In the genomic region with DNA sequence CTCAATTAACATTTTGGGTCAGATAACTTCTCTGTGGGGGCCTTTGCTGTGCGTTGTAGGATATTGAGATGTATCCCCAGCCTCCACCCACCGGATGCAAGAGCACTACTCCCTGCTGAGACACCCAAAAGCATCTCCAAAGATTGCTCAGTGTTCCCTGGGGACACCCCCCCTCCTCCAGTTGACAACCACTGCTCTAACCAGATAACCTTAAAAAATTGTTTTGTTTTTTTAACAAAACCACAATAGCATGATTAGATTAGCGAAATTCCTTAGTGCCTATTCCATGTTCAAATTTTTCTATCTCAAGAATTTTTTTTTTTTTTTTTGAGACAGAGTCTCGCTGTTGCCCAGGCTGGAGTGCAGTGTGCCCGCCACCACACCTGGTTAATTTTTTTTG, we compare ENCODE assay signal across 19 cellular contexts. TPM values are rescaled to one million over a fixed set of nuclear protein-coding genes. Genes with fewer than 3 reads are reported as not detected.
DNase-seq lines count a peak whose midpoint lies in the region; ATAC-seq and TF ChIP-seq lines count a peak whose summit lies in the region.
"Had no signal": no experiment of that assay in that cellular context is flagged by ENCODE, and none has a peak within 500 bp of the region (broad histone marks: within the 10 kb centered on the region; RNA-seq: fewer than 3 reads in every experiment).

No MANE protein-coding gene starts in this region.

- peaks cover 15% of the 10 kb centered on the region for H3K79me1 ChIP-seq in mesendoderm (ENCODE audit: low read length)

- no peak overlapping the region for H3K4me3 Mint-ChIP-seq in activated CD4-positive, alpha-beta memory T cell treated with anti-CD3 and anti-CD28 coated beads, Interleukin-2, amount 10 ng/mL, durations not matched to agents 7 days and 5 days
- H3K4me3 Mint-ChIP-seq in activated CD4-positive, alpha-beta memory T cell treated with anti-CD3 and anti-CD28 coated beads for 36 hours = no peak overlapping the region
- H3K4me3 Mint-ChIP-seq in IgD-negative memory B cell (peak overlapping the region in 2 of 4 donors; percentile 58 to 79), neural crest cell (peak overlapping the region; percentile 29)
- H3K4me3 Mint-ChIP-seq in central memory CD8-positive, alpha-beta T cell = no peak overlapping the region
- H3K4me3 Mint-ChIP-seq: dendritic cell treated with granulocyte-macrophage colony-stimulating factor and Interleukin-4, amounts not matched to agents 40 ng/mL and 50 ng/mL, for 4 days had no signal

- H4K5ac ChIP-seq in mesendoderm (ENCODE audit: low read length) = no peak overlapping the region

- no CpG with 5 or more reads among the region's 5 CpGs for WGBS in mesendoderm (ENCODE audit: extremely low coverage, insufficient coverage, low lambda C conversion rate)

- H3K27ac ChIP-seq in mesendoderm (ENCODE audit: low read depth, low read length) = no peak overlapping the region
- H3K27ac ChIP-seq: ovary, skin epidermis, uterus had no signal

- no peak overlapping the region for H2BK5ac ChIP-seq in mesendoderm (ENCODE audit: low read length)

- no peak for DNase-seq in activated CD4-positive, alpha-beta memory T cell treated with anti-CD3 and anti-CD28 coated beads, Interleukin-2, amount 10 ng/mL, durations not matched to agents 7 days and 5 days
- no peak for DNase-seq in activated CD4-positive, alpha-beta memory T cell treated with anti-CD3 and anti-CD28 coated beads for 36 hours
- DNase-seq in central memory CD8-positive, alpha-beta T cell (ENCODE audit: low spot score in 2 of 2) = no peak
- DNase-seq in neural crest cell (ENCODE audit: low read depth, low spot score) (no peak), mesendoderm (no peak)
- DNase-seq: 8988T; activated T-cell treated with anti-CD3 and anti-CD28 coated beads, Interleukin-2, amount 50 U/mL, for 48 hours; amniotic stem cell; Calu3; NCI-H1694; ovary; stimulated activated naive CD4-positive, alpha-beta T cell; uterus had no signal

- H3K79me2 ChIP-seq in mesendoderm (ENCODE audit: control insufficient read depth, insufficient read depth, low read length) = peaks cover 53% of the 10 kb centered on the region

- no peak overlapping the region for H4K8ac ChIP-seq in mesendoderm (ENCODE audit: low read depth, low read length)

- H3K4me3 ChIP-seq in mesendoderm (ENCODE audit: low read length) = no peak overlapping the region
- H3K4me3 ChIP-seq: lung, ovary, skin epidermis, uterus had no signal

- H3K9ac ChIP-seq in mesendoderm (ENCODE audit: low read length) = no peak overlapping the region

- peaks cover 9% of the 10 kb centered on the region for H3K36me3 ChIP-seq in mesendoderm (ENCODE audit: control insufficient read depth, insufficient read depth, low read length)
- H3K36me3 ChIP-seq: ovary, uterus had no signal

- no peak overlapping the region for H3K56ac ChIP-seq in mesendoderm (ENCODE audit: low read length)

- H3K18ac ChIP-seq in mesendoderm (ENCODE audit: low read length) = no peak overlapping the region

- H3K4ac ChIP-seq in mesendoderm (ENCODE audit: low read depth, low read length) = no peak overlapping the region

- peaks cover 45% of the 10 kb centered on the region for H3K4me1 Mint-ChIP-seq in activated CD4-positive, alpha-beta memory T cell treated with anti-CD3 and anti-CD28 coated beads, Interleukin-2, amount 10 ng/mL, durations not matched to agents 7 days and 5 days
- peaks cover 40% of the 10 kb centered on the region for H3K4me1 Mint-ChIP-seq in activated CD4-positive, alpha-beta memory T cell treated with anti-CD3 and anti-CD28 coated beads for 36 hours (ENCODE audit: low read depth)
- H3K4me1 Mint-ChIP-seq in IgD-negative memory B cell (peaks cover 20 to 30% (median 26%) of the 10 kb centered on the region in 3 donors), neural crest cell (peaks cover 44% of the 10 kb centered on the region)
- peaks cover 55% of the 10 kb centered on the region for H3K4me1 Mint-ChIP-seq in central memory CD8-positive, alpha-beta T cell

- no peak overlapping the region for H2BK15ac ChIP-seq in mesendoderm (replicated peaks; ENCODE audit: low read depth)

- no peak overlapping the region for H2AK5ac ChIP-seq in mesendoderm (ENCODE audit: low read length)

- no peak overlapping the region for H3K23ac ChIP-seq in mesendoderm (ENCODE audit: low read length)

- no peaks in the 10 kb centered on the region for H3K27me3 Mint-ChIP-seq in activated CD4-positive, alpha-beta memory T cell treated with anti-CD3 and anti-CD28 coated beads, Interleukin-2, amount 10 ng/mL, durations not matched to agents 7 days and 5 days
- H3K27me3 Mint-ChIP-seq in activated CD4-positive, alpha-beta memory T cell treated with anti-CD3 and anti-CD28 coated beads for 36 hours = no peaks in the 10 kb centered on the region
- H3K27me3 Mint-ChIP-seq in IgD-negative memory B cell (no peaks in the 10 kb centered on the region), neural crest cell (ENCODE audit: low read depth) (peaks cover 9% of the 10 kb centered on the region)
- no peaks in the 10 kb centered on the region for H3K27me3 Mint-ChIP-seq in central memory CD8-positive, alpha-beta T cell
- H3K27me3 Mint-ChIP-seq: dendritic cell treated with granulocyte-macrophage colony-stimulating factor and Interleukin-4, amounts not matched to agents 40 ng/mL and 50 ng/mL, for 4 days had no signal

- intact Hi-C loops in activated CD4-positive, alpha-beta memory T cell treated with anti-CD3 and anti-CD28 coated beads for 36 hours (cut with micrococcal nuclease) = no loop called here

- H3K4me2 ChIP-seq in mesendoderm (ENCODE audit: low read length) = no peak overlapping the region

- H3K27ac Mint-ChIP-seq in activated CD4-positive, alpha-beta memory T cell treated with anti-CD3 and anti-CD28 coated beads, Interleukin-2, amount 10 ng/mL, durations not matched to agents 7 days and 5 days = peak overlapping the region; percentile 14
- H3K27ac Mint-ChIP-seq in activated CD4-positive, alpha-beta memory T cell treated with anti-CD3 and anti-CD28 coated beads for 36 hours = no peak overlapping the region
- peak overlapping the region; percentile 17 to 91 (median 62) for H3K27ac Mint-ChIP-seq in IgD-negative memory B cell
- H3K27ac Mint-ChIP-seq in central memory CD8-positive, alpha-beta T cell (ENCODE audit: low read depth) = peak overlapping the region; percentile 38
- H3K27ac Mint-ChIP-seq in neural crest cell (ENCODE audit: unreplicated experiment) = no peak overlapping the region
- H3K27ac Mint-ChIP-seq: dendritic cell treated with granulocyte-macrophage colony-stimulating factor and Interleukin-4, amounts not matched to agents 40 ng/mL and 50 ng/mL, for 4 days had no signal

- no peak for ATAC-seq in central memory CD8-positive, alpha-beta T cell (replicated peaks; ENCODE audit: extremely low read depth, poor library complexity, severe bottlenecking)
- ATAC-seq in HG03432 (IDR thresholded peaks at IDR 0.05; ENCODE audit: unreplicated experiment) = no peak
- ATAC-seq in GM19351 (IDR thresholded peaks at IDR 0.05; ENCODE audit: unreplicated experiment) = no peak

- CTCF ChIA-PET in activated CD4-positive, alpha-beta memory T cell treated with anti-CD3 and anti-CD28 coated beads, Interleukin-2, amount 10 ng/mL, durations not matched to agents 7 days and 5 days (lab: Charles Lee) = interaction anchor here (1.5 kb wide), 2 partner anchors 15 to 40 kb away, joined by 10 to 11 read pairs; no protein-coding TSS in a partner anchor
- CTCF ChIA-PET in activated CD4-positive, alpha-beta memory T cell treated with anti-CD3 and anti-CD28 coated beads for 36 hours (lab: Charles Lee) = interaction anchor here (0.7 to 2.1 kb wide), 4 partner anchors 16 to 656 kb away, joined by 3 to 23 read pairs (median 14); a partner anchor contains a TSS

- no peak overlapping the region for H2BK120ac ChIP-seq in mesendoderm (ENCODE audit: low read depth, low read length)

- H3K4me1 ChIP-seq in mesendoderm (ENCODE audit: control insufficient read depth, low read depth, low read length) = peaks cover 2% of the 10 kb centered on the region

- H3K27me3 ChIP-seq in mesendoderm (ENCODE audit: insufficient read depth, low read length, poor library complexity) = no peaks in the 10 kb centered on the region
- H3K27me3 ChIP-seq: ovary, uterus had no signal

- no peak for TF ChIP-seq CTCF in neural crest cell (conservative IDR thresholded peaks at IDR 0.05)

- POLR2A ChIA-PET in activated CD4-positive, alpha-beta memory T cell treated with anti-CD3 and anti-CD28 coated beads, Interleukin-2, amount 10 ng/mL, durations not matched to agents 7 days and 5 days (lab: Charles Lee) = interaction anchor here (1.2 to 1.5 kb wide), 3 partner anchors 16 to 41 kb away, joined by 3 to 4 read pairs (median 3); no protein-coding TSS in a partner anchor
- POLR2A ChIA-PET in activated CD4-positive, alpha-beta memory T cell treated with anti-CD3 and anti-CD28 coated beads for 36 hours (lab: Charles Lee) = no interaction called here

- H3K36me3 Mint-ChIP-seq in activated CD4-positive, alpha-beta memory T cell treated with anti-CD3 and anti-CD28 coated beads, Interleukin-2, amount 10 ng/mL, durations not matched to agents 7 days and 5 days (ENCODE audit: low read depth) = peaks cover 60% of the 10 kb centered on the region
- H3K36me3 Mint-ChIP-seq in activated CD4-positive, alpha-beta memory T cell treated with anti-CD3 and anti-CD28 coated beads for 36 hours = peaks cover 37% of the 10 kb centered on the region
- H3K36me3 Mint-ChIP-seq in IgD-negative memory B cell (peaks cover 2% of the 10 kb centered on the region), neural crest cell (ENCODE audit: low read depth) (peaks cover 17% of the 10 kb centered on the region)
- H3K36me3 Mint-ChIP-seq in central memory CD8-positive, alpha-beta T cell (ENCODE audit: insufficient read depth) = peaks cover 57% of the 10 kb centered on the region

- no peaks in the 10 kb centered on the region for H3K9me3 Mint-ChIP-seq in activated CD4-positive, alpha-beta memory T cell treated with anti-CD3 and anti-CD28 coated beads, Interleukin-2, amount 10 ng/mL, durations not matched to agents 7 days and 5 days
- H3K9me3 Mint-ChIP-seq in activated CD4-positive, alpha-beta memory T cell treated with anti-CD3 and anti-CD28 coated beads for 36 hours = no peaks in the 10 kb centered on the region
- no peaks in the 10 kb centered on the region for H3K9me3 Mint-ChIP-seq in IgD-negative memory B cell
- H3K9me3 Mint-ChIP-seq in central memory CD8-positive, alpha-beta T cell = no peaks in the 10 kb centered on the region
- H3K9me3 Mint-ChIP-seq in neural crest cell = no peaks in the 10 kb centered on the region
- H3K9me3 Mint-ChIP-seq: dendritic cell treated with granulocyte-macrophage colony-stimulating factor and Interleukin-4, amounts not matched to agents 40 ng/mL and 50 ng/mL, for 4 days had no signal

RNA-seq across cellular contexts. Expression of a gene that starts 2.6 kb away (rescaled TPM):
- 10 to 100 TPM; 63.9 to 64.5 TPM for total RNA-seq in activated CD4-positive, alpha-beta memory T cell treated with anti-CD3 and anti-CD28 coated beads, Interleukin-2, amount 10 ng/mL, durations not matched to agents 7 days and 5 days
- total RNA-seq in activated CD4-positive, alpha-beta memory T cell treated with anti-CD3 and anti-CD28 coated beads for 36 hours = 10 to 100 TPM; 36.0 to 36.1 TPM
- polyA plus RNA-seq in IgD-negative memory B cell = 29.9 TPM
- 129 and 130 TPM in 2 replicates for total RNA-seq in neural crest cell
- polyA plus RNA-seq in mesendoderm (2013, experiment 1 of 2) = 112 TPM
- 114 TPM for polyA plus RNA-seq in mesendoderm (2013, experiment 2 of 2)

RNA-seq across cellular contexts. Expression of a gene that starts 17.6 kb away (rescaled TPM):
- total RNA-seq in activated CD4-positive, alpha-beta memory T cell treated with anti-CD3 and anti-CD28 coated beads, Interleukin-2, amount 10 ng/mL, durations not matched to agents 7 days and 5 days = 100 to 1,000 TPM; 204 to 213 TPM
- total RNA-seq in activated CD4-positive, alpha-beta memory T cell treated with anti-CD3 and anti-CD28 coated beads for 36 hours = 100 to 1,000 TPM; 249 to 251 TPM
- polyA plus RNA-seq in IgD-negative memory B cell = 14.2 TPM
- total RNA-seq in neural crest cell = 342 and 365 TPM in 2 replicates
- polyA plus RNA-seq in mesendoderm (2013, experiment 1 of 2) = 204 TPM
- 201 TPM for polyA plus RNA-seq in mesendoderm (2013, experiment 2 of 2)

RNA-seq across cellular contexts. Expression of a gene that starts 24.4 kb away (rescaled TPM):
- total RNA-seq in activated CD4-positive, alpha-beta memory T cell treated with anti-CD3 and anti-CD28 coated beads, Interleukin-2, amount 10 ng/mL, durations not matched to agents 7 days and 5 days = 1 to 10 TPM; 3.7 to 3.8 TPM
- total RNA-seq in activated CD4-positive, alpha-beta memory T cell treated with anti-CD3 and anti-CD28 coated beads for 36 hours = 1 to 10 TPM; 3.6 to 4.0 TPM
- polyA plus RNA-seq in IgD-negative memory B cell = 16.0 TPM
- 18.7 and 18.9 TPM in 2 replicates for total RNA-seq in neural crest cell
- 7.9 TPM for polyA plus RNA-seq in mesendoderm (2013, experiment 1 of 2)
- polyA plus RNA-seq in mesendoderm (2013, experiment 2 of 2) = 7.9 TPM

RNA-seq across cellular contexts. Expression of a gene that starts 29.0 kb away (rescaled TPM):
- 10 to 100 TPM; 26.6 to 30.1 TPM for total RNA-seq in activated CD4-positive, alpha-beta memory T cell treated with anti-CD3 and anti-CD28 coated beads, Interleukin-2, amount 10 ng/mL, durations not matched to agents 7 days and 5 days
- total RNA-seq in activated CD4-positive, alpha-beta memory T cell treated with anti-CD3 and anti-CD28 coated beads for 36 hours = 10 to 100 TPM; 19.2 to 20.1 TPM
- 79.3 TPM for polyA plus RNA-seq in IgD-negative memory B cell
- total RNA-seq in neural crest cell = 40.8 and 41.9 TPM in 2 replicates
- 34.8 TPM for polyA plus RNA-seq in mesendoderm (2013, experiment 1 of 2)
- 34.8 TPM for polyA plus RNA-seq in mesendoderm (2013, experiment 2 of 2)

RNA-seq across cellular contexts. Expression of a gene that starts 31.6 kb away (rescaled TPM):
- 10 to 100 TPM; 35.7 to 39.7 TPM for total RNA-seq in activated CD4-positive, alpha-beta memory T cell treated with anti-CD3 and anti-CD28 coated beads, Interleukin-2, amount 10 ng/mL, durations not matched to agents 7 days and 5 days
- 10 to 100 TPM; 23.4 to 23.5 TPM for total RNA-seq in activated CD4-positive, alpha-beta memory T cell treated with anti-CD3 and anti-CD28 coated beads for 36 hours
- polyA plus RNA-seq in IgD-negative memory B cell = 38.4 TPM
- 39.1 and 41.8 TPM in 2 replicates for total RNA-seq in neural crest cell
- polyA plus RNA-seq in mesendoderm (2013, experiment 1 of 2) = 12.1 TPM
- polyA plus RNA-seq in mesendoderm (2013, experiment 2 of 2) = 13.5 TPM

Comparison
In these comparisons a context has a peak if more than half of its experiments do, and no peak if none do; other contexts are left out.
1. H3K27ac Mint-ChIP-seq: peak in activated CD4-positive, alpha-beta memory T cell treated with anti-CD3 and anti-CD28 coated beads, Interleukin-2, amount 10 ng/mL, durations not matched to agents 7 days and 5 days (single experiment), IgD-negative memory B cell (3 of 3) and central memory CD8-positive, alpha-beta T cell (single experiment); none in activated CD4-positive, alpha-beta memory T cell treated with anti-CD3 and anti-CD28 coated beads for 36 hours (single experiment) and neural crest cell (single experiment).